In the genomic region with DNA sequence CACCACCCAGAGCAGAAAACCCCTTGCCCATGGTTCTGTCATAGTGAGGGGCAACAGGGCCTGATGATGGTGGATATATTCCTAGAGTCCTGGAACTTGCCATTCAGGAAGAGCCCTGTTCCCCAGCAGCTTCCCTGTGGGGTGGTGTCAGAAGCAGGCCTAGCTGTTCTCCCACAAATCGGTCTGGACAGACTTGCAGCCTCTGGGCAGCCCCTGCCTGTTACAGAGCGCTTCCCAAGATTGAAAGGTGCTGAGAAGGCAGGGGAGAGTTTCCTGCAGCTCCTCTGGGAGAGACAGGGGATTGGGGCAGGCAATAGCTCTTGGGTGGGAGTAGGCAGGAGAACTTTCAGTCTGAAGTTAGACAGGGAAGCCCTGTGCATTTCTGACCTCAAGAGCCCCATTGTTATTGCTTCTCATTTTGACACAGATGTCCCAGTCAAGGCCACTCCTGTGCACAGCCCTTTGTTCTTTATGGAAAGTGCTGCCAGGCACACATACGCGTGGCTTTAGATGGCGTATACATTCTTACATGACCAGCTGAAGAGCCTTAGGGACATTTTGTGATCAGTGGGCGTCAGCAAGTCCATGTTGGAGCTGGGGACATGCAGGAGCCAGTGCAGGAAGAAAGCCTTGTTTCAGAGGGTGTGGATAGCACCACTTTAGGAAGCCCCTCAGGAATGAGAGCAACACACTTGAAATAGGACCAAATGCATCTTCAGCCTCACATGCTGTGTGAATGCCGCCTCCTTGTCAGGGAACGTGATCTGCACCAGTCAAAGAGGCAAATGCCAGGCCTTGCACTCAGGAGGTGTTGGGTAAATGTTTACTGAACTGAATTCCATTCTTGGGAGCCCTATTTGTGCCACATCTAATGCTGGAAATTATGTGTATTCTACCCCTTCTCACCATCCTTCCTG, we compare ENCODE assay signal across 18 cellular contexts.
DNase-seq lines count a peak whose midpoint lies in the region; ATAC-seq lines count a peak whose summit lies in the region.
"Had no signal": no experiment of that assay in that cellular context is flagged by ENCODE, and none has a peak within 500 bp of the region (broad histone marks: within the 10 kb centered on the region; RNA-seq: fewer than 3 reads in every experiment).

No MANE protein-coding gene starts in this region.

- ATAC-seq in GM19023 (IDR thresholded peaks at IDR 0.05; ENCODE audit: unreplicated experiment) (no peak), aorta (ENCODE audit: low FRiP score) (no peak)
- ATAC-seq: pancreas; stimulated activated effector memory CD8-positive, alpha-beta T cell treated with anti-CD3 and anti-CD28 coated beads, Interleukin-12 subunit alpha, Interleukin-12 subunit beta, amount 100 ng/mL, for 72 hours had no signal

- intact Hi-C loops in aorta (cut with DNase I) = no loop called here

- H3K36me3 ChIP-seq in aorta (ENCODE audit: control insufficient read depth in 1 of 2, insufficient read depth in 2 of 2, low read length in 1 of 2) = no peaks in the 10 kb centered on the region
- H3K36me3 ChIP-seq in mesendoderm (ENCODE audit: control insufficient read depth, insufficient read depth, low read length) = no peaks in the 10 kb centered on the region
- H3K36me3 ChIP-seq: ascending aorta, esophagus muscularis mucosa, pancreas had no signal

- no peak overlapping the region for H3K27ac ChIP-seq in aorta (ENCODE audit: low read depth in 1 of 2, low read length in 2 of 2)
- H3K27ac ChIP-seq in mesendoderm (ENCODE audit: low read depth, low read length) = no peak overlapping the region
- H3K27ac ChIP-seq: esophagus muscularis mucosa, pancreas had no signal

- whole genome bisulfite sequencing in aorta, 2 donors = 96% methylated on average over 8 of the region's 8 CpGs
- WGBS in mesendoderm (ENCODE audit: extremely low coverage, insufficient coverage, low lambda C conversion rate) = no CpG with 5 or more reads among the region's 8 CpGs

- no peak overlapping the region for H4K8ac ChIP-seq in mesendoderm (ENCODE audit: low read depth, low read length)

- no peak overlapping the region for H3K9ac ChIP-seq in mesendoderm (ENCODE audit: low read length)

- no peaks in the 10 kb centered on the region for H3K79me1 ChIP-seq in mesendoderm (ENCODE audit: low read length)

- no peak overlapping the region for H2BK120ac ChIP-seq in mesendoderm (ENCODE audit: low read depth, low read length)

- H2BK15ac ChIP-seq in mesendoderm (replicated peaks; ENCODE audit: low read depth) = no peak overlapping the region

- no peak overlapping the region for H3K4ac ChIP-seq in mesendoderm (ENCODE audit: low read depth, low read length)

- peaks cover 6% of the 10 kb centered on the region in 2 donors for H3K4me1 ChIP-seq in aorta (ENCODE audit: control insufficient read depth in 1 of 2, insufficient read depth in 2 of 2, low read length in 2 of 2)
- H3K4me1 ChIP-seq in mesendoderm (ENCODE audit: control insufficient read depth, low read depth, low read length) = no peaks in the 10 kb centered on the region
- H3K4me1 ChIP-seq: pancreas had no signal

- no peaks in the 10 kb centered on the region for H3K9me3 ChIP-seq in aorta (ENCODE audit: control insufficient read depth, low read length)
- H3K9me3 ChIP-seq: ascending aorta, esophagus muscularis mucosa, pancreas had no signal

- H2BK5ac ChIP-seq in mesendoderm (ENCODE audit: low read length) = no peak overlapping the region

- no peak overlapping the region for H3K56ac ChIP-seq in mesendoderm (ENCODE audit: low read length)

- no peak overlapping the region for H3K4me2 ChIP-seq in mesendoderm (ENCODE audit: low read length)

- H3K79me2 ChIP-seq in mesendoderm (ENCODE audit: control insufficient read depth, insufficient read depth, low read length) = no peaks in the 10 kb centered on the region

- DNase-seq in C1 segment of cervical spinal cord (lab: John Stamatoyannopoulos, UW) (peak in 9 of 14 donors; percentile 42 to 77 (median 67)), amygdala (lab: John Stamatoyannopoulos, UW) (peak in 35 of 56 donors; percentile 34 to 83 (median 63)), hippocampal formation (lab: John Stamatoyannopoulos, UW) (peak; percentile 71 to 79), pons (ENCODE audit: low spot score) (peak; percentile 95), NCI-H146 (lab: John Stamatoyannopoulos, UW) (no peak), aorta (no peak), mesendoderm (no peak)
- DNase-seq: activated B cell treated with CpG ODN at 0.5 μM for 24 hours; activated effector memory CD4-positive, alpha-beta T cell treated with anti-CD3 and anti-CD28 coated beads, Interleukin-2, amount 50 U/mL, for 16 hours; COR-L47; KBM-7; NCI-H1048; pancreas; SHP77 treated with DMSO at 0.1 percent for 48 hours had no signal

- H4K5ac ChIP-seq in mesendoderm (ENCODE audit: low read length) = no peak overlapping the region

- H2AK5ac ChIP-seq in mesendoderm (ENCODE audit: low read length) = no peak overlapping the region

- no peaks in the 10 kb centered on the region for H3K27me3 ChIP-seq in aorta (ENCODE audit: control insufficient read depth in 1 of 2, insufficient read depth in 2 of 2, low read length in 1 of 2)
- H3K27me3 ChIP-seq in mesendoderm (ENCODE audit: insufficient read depth, low read length, poor library complexity) = no peaks in the 10 kb centered on the region
- H3K27me3 ChIP-seq: ascending aorta, esophagus muscularis mucosa, pancreas had no signal

- H3K4me3 ChIP-seq in aorta (ENCODE audit: low read length in 2 of 2) (no peak overlapping the region), mesendoderm (ENCODE audit: low read length) (no peak overlapping the region)
- H3K4me3 ChIP-seq: ascending aorta, esophagus muscularis mucosa, pancreas had no signal

- no peak overlapping the region for H3K18ac ChIP-seq in mesendoderm (ENCODE audit: low read length)

- no peak overlapping the region for H3K23ac ChIP-seq in mesendoderm (ENCODE audit: low read length)

Comparison
In these comparisons a context has a peak if more than half of its experiments do, and no peak if none do; other contexts are left out.
1. DNase-seq: peak in C1 segment of cervical spinal cord (9 of 14), amygdala (35 of 56), hippocampal formation (2 of 2) and pons (single experiment); none in NCI-H146 (single experiment), aorta (0 of 2) and mesendoderm (single experiment).